In genomic region chr1:211518330-211519289, GRCh38 we compare ENCODE assay signal across 11 cellular contexts. TPM values are rescaled to one million over a fixed set of nuclear protein-coding genes. Genes with fewer than 3 reads are reported as not detected.
DNase-seq lines count a peak whose midpoint lies in the region; ATAC-seq, FAIRE-seq and TF ChIP-seq lines count a peak whose summit lies in the region.
"Had no signal": no experiment of that assay in that cellular context is flagged by ENCODE, and none has a peak within 500 bp of the region (broad histone marks: within the 10 kb centered on the region; RNA-seq: fewer than 3 reads in every experiment).

No MANE protein-coding gene starts in this region.

- ATAC-seq in GM18909 (IDR thresholded peaks at IDR 0.05; ENCODE audit: poor library complexity, unreplicated experiment) = peak; percentile 43
- peak; percentile 49 for ATAC-seq in GM21825 (IDR thresholded peaks at IDR 0.05; ENCODE audit: unreplicated experiment)
- peak; percentile 49 for ATAC-seq in HG03439 (IDR thresholded peaks at IDR 0.05; ENCODE audit: unreplicated experiment)
- ATAC-seq: left cardiac atrium had no signal

- H3K27me3 Mint-ChIP-seq in neural crest cell (ENCODE audit: low read depth) (peaks cover 65% of the 10 kb centered on the region), nephron progenitor cell (ENCODE audit: low read depth, poor library complexity) (peaks cover 22% of the 10 kb centered on the region)

- no peak for TF ChIP-seq CTCF in neural crest cell (conservative IDR thresholded peaks at IDR 0.05)
- no peak for TF ChIP-seq CTCF in nephron progenitor cell (IDR thresholded peaks at IDR 0.05)

- H3K27ac Mint-ChIP-seq in neural crest cell (ENCODE audit: unreplicated experiment) (peak overlapping the region; percentile 5), nephron progenitor cell (no peak overlapping the region)

- DNase-seq in neural crest cell (ENCODE audit: low read depth, low spot score) = no peak
- DNase-seq in HTR-8/SVneo (ENCODE audit: insufficient read length, low spot score) = no peak
- no peak for DNase-seq in NCI-H446 (lab: John Stamatoyannopoulos, UW)
- DNase-seq in nephron progenitor cell = no peak
- DNase-seq: left cardiac atrium, NCI-H2081 treated with DMSO at 0.1 percent for 48 hours had no signal

- H3K9me3 Mint-ChIP-seq in neural crest cell (no peaks in the 10 kb centered on the region), nephron progenitor cell (no peaks in the 10 kb centered on the region)

- H3K4me3 Mint-ChIP-seq in neural crest cell = no peak overlapping the region
- no peak overlapping the region for H3K4me3 Mint-ChIP-seq in nephron progenitor cell

- FAIRE-seq in HTR-8/SVneo (lab: Jason Lieb, UNC) = no peak

- no peaks in the 10 kb centered on the region for H3K36me3 Mint-ChIP-seq in neural crest cell (ENCODE audit: low read depth)
- no peaks in the 10 kb centered on the region for H3K36me3 Mint-ChIP-seq in nephron progenitor cell (ENCODE audit: low read depth)

- H3K4me1 Mint-ChIP-seq in neural crest cell (peaks cover 19% of the 10 kb centered on the region), nephron progenitor cell (peaks cover 41% of the 10 kb centered on the region)

RNA-seq across cellular contexts. Expression of gene RD3, which starts 26.6 kb away (rescaled TPM):
- 0.14 and 0.18 TPM in 2 replicates for total RNA-seq in neural crest cell
- total RNA-seq: cardiac muscle cell, left cardiac atrium, pulmonary artery endothelial cell had no signal
